28 cellular contexts compared by ENCODE assay signal in the genomic region with DNA sequence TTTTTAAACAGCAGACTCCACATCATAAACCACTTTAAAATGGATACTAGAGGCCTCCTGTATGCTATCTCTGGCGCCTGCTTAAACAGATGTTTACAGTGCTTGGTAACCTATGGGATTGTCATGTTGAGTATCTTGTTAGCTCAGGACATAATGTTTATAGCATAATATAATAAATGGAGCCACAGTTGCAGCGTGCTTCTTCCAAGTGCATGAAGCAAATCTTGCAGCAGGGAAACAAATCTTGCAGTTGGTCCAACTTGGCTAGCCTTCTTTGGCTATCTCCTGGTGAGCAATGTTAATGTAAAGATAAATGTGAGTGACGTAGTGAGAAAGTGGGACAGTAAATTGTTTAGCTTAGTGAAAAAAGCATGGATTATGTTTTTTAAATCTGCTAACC. TPM values are rescaled to one million over a fixed set of nuclear protein-coding genes. Genes with fewer than 3 reads are reported as not detected.
"Had no signal": no experiment of that assay in that cellular context is flagged by ENCODE, and none has a peak within 500 bp of the region (broad histone marks: within the 10 kb centered on the region; RNA-seq: fewer than 3 reads in every experiment).

No MANE protein-coding gene starts in this region.

- ATAC-seq: activated CD4-positive, alpha-beta T cell treated with anti-CD3 and anti-CD28 coated beads for 36 hours; activated CD8-positive, alpha-beta memory T cell treated with anti-CD3 and anti-CD28 coated beads, Interleukin-2, amount 10 ng/mL, durations not matched to agents 7 days and 5 days; activated naive CD4-positive, alpha-beta T cell treated with anti-CD3 and anti-CD28 coated beads, Interleukin-2, amount 50 U/mL, for 72 hours; activated naive CD8-positive, alpha-beta T cell treated with anti-CD3 and anti-CD28 coated beads, Interleukin-2, amount 50 U/mL, for 24 hours; activated T-cell treated with anti-CD3 and anti-CD28 coated beads, Interleukin-2, amount 50 U/mL, for 4 hours; T-cell had no signal

- H3K36me3 ChIP-seq: WERI-Rb-1 had no signal

- H3K36me3 Mint-ChIP-seq: activated CD8-positive, alpha-beta memory T cell treated with anti-CD3 and anti-CD28 coated beads, Interleukin-2, amount 10 ng/mL, durations not matched to agents 7 days and 5 days; activated naive CD4-positive, alpha-beta T cell treated with anti-CD3 and anti-CD28 coated beads, Interleukin-2, amount 50 U/mL, for 72 hours; brain; T-cell had no signal

- H3K4me1 Mint-ChIP-seq: activated CD4-positive, alpha-beta T cell treated with anti-CD3 and anti-CD28 coated beads for 36 hours; activated CD8-positive, alpha-beta memory T cell treated with anti-CD3 and anti-CD28 coated beads, Interleukin-2, amount 10 ng/mL, durations not matched to agents 7 days and 5 days; activated naive CD8-positive, alpha-beta T cell treated with anti-CD3 and anti-CD28 coated beads, Interleukin-2, amount 50 U/mL, for 24 hours; brain; T-cell had no signal

- DNase-seq: activated CD4-positive, alpha-beta T cell treated with anti-CD3 and anti-CD28 coated beads for 36 hours; activated CD4-positive, alpha-beta T cell treated with anti-CD3 and anti-CD28 coated beads, Interleukin-2, amount 50 U/mL, for 4 hours; activated CD8-positive, alpha-beta memory T cell treated with anti-CD3 and anti-CD28 coated beads, Interleukin-2, amount 10 ng/mL, durations not matched to agents 7 days and 5 days; activated effector memory CD4-positive, alpha-beta T cell treated with anti-CD3 and anti-CD28 coated beads, Interleukin-2, amount 50 U/mL, for 16 hours; activated naive CD4-positive, alpha-beta T cell treated with Interleukin-2 at 50 U/mL for 16 hours; activated naive CD8-positive, alpha-beta T cell treated with anti-CD3 and anti-CD28 coated beads, Interleukin-2, amount 50 U/mL, for 24 hours; activated T-cell treated with anti-CD3 and anti-CD28 coated beads, Interleukin-2, amount 50 U/mL, for 4 hours; amygdala; MM.1S; NCI-H1105; NCI-H1436; NCI-H1694 treated with DMSO at 0.1 percent for 48 hours; NCI-H2029 treated with DMSO at 0.1 percent for 48 hours; NCI-H345; NCI-H510A; NCI-H526 treated with DMSO at 0.1 percent for 48 hours; NCI-H82; SIG-M5; T-cell; T-helper 2 cell; T1000; WERI-Rb-1 had no signal

- H3K4me3 ChIP-seq: SK-N-MC had no signal

- FAIRE-seq: astrocyte, TTC549 had no signal

- H3K9me3 Mint-ChIP-seq: activated naive CD8-positive, alpha-beta T cell treated with anti-CD3 and anti-CD28 coated beads, Interleukin-2, amount 50 U/mL, for 24 hours; activated T-cell treated with anti-CD3 and anti-CD28 coated beads, Interleukin-2, amount 50 U/mL, for 4 hours; T-cell had no signal

- H3K27ac ChIP-seq: SK-N-MC, WERI-Rb-1 had no signal

- H3K4me3 Mint-ChIP-seq: activated CD4-positive, alpha-beta T cell treated with anti-CD3 and anti-CD28 coated beads for 36 hours; activated CD8-positive, alpha-beta memory T cell treated with anti-CD3 and anti-CD28 coated beads, Interleukin-2, amount 10 ng/mL, durations not matched to agents 7 days and 5 days; activated naive CD8-positive, alpha-beta T cell treated with anti-CD3 and anti-CD28 coated beads, Interleukin-2, amount 50 U/mL, for 24 hours; activated T-cell treated with anti-CD3 and anti-CD28 coated beads, Interleukin-2, amount 50 U/mL, for 4 hours; T-cell had no signal

- H3K27ac Mint-ChIP-seq: activated CD4-positive, alpha-beta T cell treated with anti-CD3 and anti-CD28 coated beads for 36 hours; activated CD8-positive, alpha-beta memory T cell treated with anti-CD3 and anti-CD28 coated beads, Interleukin-2, amount 10 ng/mL, durations not matched to agents 7 days and 5 days; activated naive CD4-positive, alpha-beta T cell treated with anti-CD3 and anti-CD28 coated beads, Interleukin-2, amount 50 U/mL, for 72 hours; activated naive CD8-positive, alpha-beta T cell treated with anti-CD3 and anti-CD28 coated beads, Interleukin-2, amount 50 U/mL, for 24 hours; brain; T-cell had no signal

RNA-seq across cellular contexts. Expression of a gene that starts 2.8 kb away (rescaled TPM):
- total RNA-seq: activated CD4-positive, alpha-beta T cell treated with anti-CD3 and anti-CD28 coated beads for 36 hours; activated CD8-positive, alpha-beta memory T cell treated with anti-CD3 and anti-CD28 coated beads, Interleukin-2, amount 10 ng/mL, durations not matched to agents 7 days and 5 days; activated naive CD4-positive, alpha-beta T cell treated with anti-CD3 and anti-CD28 coated beads, Interleukin-2, amount 50 U/mL, for 72 hours; OCI-LY7 had no signal
